ENCODE assay signal across 12 cellular contexts in genomic region chr5:173743641-173744343, GRCh38.
DNase-seq lines count a peak whose midpoint lies in the region; ATAC-seq and TF ChIP-seq lines count a peak whose summit lies in the region.
"Had no signal": no experiment of that assay in that cellular context is flagged by ENCODE, and none has a peak within 500 bp of the region (broad histone marks: within the 10 kb centered on the region; RNA-seq: fewer than 3 reads in every experiment).

No MANE protein-coding gene starts in this region.

- peaks cover 2% of the 10 kb centered on the region for H3K4me1 Mint-ChIP-seq in activated CD4-positive, alpha-beta T cell treated with anti-CD3 and anti-CD28 coated beads, Interleukin-2, amount 10 ng/mL, durations not matched to agents 7 days and 5 days

- H3K9me3 Mint-ChIP-seq in activated CD4-positive, alpha-beta T cell treated with anti-CD3 and anti-CD28 coated beads, Interleukin-2, amount 10 ng/mL, durations not matched to agents 7 days and 5 days, result no peaks in the 10 kb centered on the region

- peak; percentile 73 for DNase-seq in NAMALWA (ENCODE audit: low spot score)
- DNase-seq in effector CD4-positive, alpha-beta T cell, result no peak
- no peak for DNase-seq in activated CD4-positive, alpha-beta T cell treated with anti-CD3 and anti-CD28 coated beads, Interleukin-2, amount 10 ng/mL, durations not matched to agents 7 days and 5 days
- no peak for DNase-seq in SIG-M5 (lab: John Stamatoyannopoulos, UW)
- no peak for DNase-seq in NCI-H510A treated with DMSO at 0.1 percent for 48 hours (lab: John Stamatoyannopoulos, UW)
- DNase-seq: activated CD4-positive, alpha-beta T cell treated with anti-CD3 and anti-CD28 coated beads, Interleukin-2, amount 50 U/mL, for 4 hours; DMS79; SHP77 treated with DMSO at 0.1 percent for 48 hours; stomach had no signal

- POLR2A ChIA-PET in activated CD4-positive, alpha-beta T cell treated with anti-CD3 and anti-CD28 coated beads, Interleukin-2, amount 10 ng/mL, durations not matched to agents 7 days and 5 days (lab: Charles Lee), result no interaction called here

- H3K27me3 ChIP-seq in parathyroid adenoma (ENCODE audit: control insufficient read depth, insufficient read depth, low read length), result no peaks in the 10 kb centered on the region
- H3K27me3 ChIP-seq: stomach had no signal

- H3K36me3 ChIP-seq in parathyroid adenoma (ENCODE audit: control insufficient read depth, insufficient read depth, low read length), result no peaks in the 10 kb centered on the region
- H3K36me3 ChIP-seq: stomach had no signal

- H3K79me2 ChIP-seq in parathyroid adenoma, result no peaks in the 10 kb centered on the region

- no peak overlapping the region for H3K4me2 ChIP-seq in parathyroid adenoma (ENCODE audit: low read length)

- H2AFZ ChIP-seq in parathyroid adenoma, result peak overlapping the region; percentile 22

- no peak overlapping the region for H3K27ac Mint-ChIP-seq in activated CD4-positive, alpha-beta T cell treated with anti-CD3 and anti-CD28 coated beads, Interleukin-2, amount 10 ng/mL, durations not matched to agents 7 days and 5 days

- no peak overlapping the region for H3K4me3 Mint-ChIP-seq in activated CD4-positive, alpha-beta T cell treated with anti-CD3 and anti-CD28 coated beads, Interleukin-2, amount 10 ng/mL, durations not matched to agents 7 days and 5 days

- CTCF ChIA-PET in activated CD4-positive, alpha-beta T cell treated with anti-CD3 and anti-CD28 coated beads, Interleukin-2, amount 10 ng/mL, durations not matched to agents 7 days and 5 days (lab: Charles Lee), result no interaction called here

- H3K9me3 ChIP-seq in parathyroid adenoma (ENCODE audit: control insufficient read depth, low read length), result no peaks in the 10 kb centered on the region
- H3K9me3 ChIP-seq: stomach had no signal

- no peak overlapping the region for H3K4me3 ChIP-seq in parathyroid adenoma (ENCODE audit: low read depth, low read length)
- H3K4me3 ChIP-seq: stomach had no signal

- no peak overlapping the region for H3K27ac ChIP-seq in parathyroid adenoma

- H3K36me3 Mint-ChIP-seq in activated CD4-positive, alpha-beta T cell treated with anti-CD3 and anti-CD28 coated beads, Interleukin-2, amount 10 ng/mL, durations not matched to agents 7 days and 5 days (ENCODE audit: low read depth), result no peaks in the 10 kb centered on the region

- no peak overlapping the region for H3K9ac ChIP-seq in parathyroid adenoma

- TF ChIP-seq CTCF in parathyroid adenoma (IDR thresholded peaks at IDR 0.05), result no peak

- H3K4me1 ChIP-seq in parathyroid adenoma, result peaks cover 5% of the 10 kb centered on the region

- ATAC-seq in GM19023 (IDR thresholded peaks at IDR 0.05; ENCODE audit: unreplicated experiment) (peak; percentile 45), HG02678 (IDR thresholded peaks at IDR 0.05; ENCODE audit: unreplicated experiment) (peak; percentile 42)

- H3K27me3 Mint-ChIP-seq in activated CD4-positive, alpha-beta T cell treated with anti-CD3 and anti-CD28 coated beads, Interleukin-2, amount 10 ng/mL, durations not matched to agents 7 days and 5 days, result no peaks in the 10 kb centered on the region
